20 cellular contexts compared by ENCODE assay signal in the genomic region with DNA sequence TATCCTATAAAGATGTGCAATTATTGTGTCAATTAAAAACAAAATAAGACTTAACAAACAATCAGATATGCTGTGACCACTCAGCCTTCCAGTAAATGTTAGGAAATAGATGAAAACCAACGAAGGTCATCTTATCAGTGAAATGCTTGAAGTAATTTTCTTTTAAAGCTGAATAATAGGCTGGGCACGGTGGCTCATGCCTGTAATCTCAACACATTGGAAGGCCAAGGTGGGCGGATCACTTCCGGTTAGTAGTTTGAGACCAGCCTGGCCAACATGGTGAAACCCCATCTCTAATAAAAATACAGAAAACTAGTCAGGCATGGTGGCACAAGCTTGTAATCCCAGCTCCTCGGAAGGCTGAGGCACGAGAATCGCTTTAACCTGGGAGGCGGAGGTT. TPM values are rescaled to one million over a fixed set of nuclear protein-coding genes. Genes with fewer than 3 reads are reported as not detected.
A peak's percentile ranks its signal among the peaks of the same experiment; 100 is the strongest.
DNase-seq lines count a peak whose midpoint lies in the region; ATAC-seq and TF ChIP-seq lines count a peak whose summit lies in the region.
"Had no signal": no experiment of that assay in that cellular context is flagged by ENCODE, and none has a peak within 500 bp of the region (broad histone marks: within the 10 kb centered on the region; RNA-seq: fewer than 3 reads in every experiment).

No MANE protein-coding gene starts in this region.

- no peaks in the 10 kb centered on the region for H3K27me3 Mint-ChIP-seq in activated CD4-positive, alpha-beta T cell treated with anti-CD3 and anti-CD28 coated beads, Interleukin-2, amount 10 ng/mL, durations not matched to agents 24 days and 14 days
- H3K27me3 Mint-ChIP-seq: CD4-positive, alpha-beta memory T cell had no signal

- TF ChIP-seq POLR2A in adrenal gland (IDR thresholded peaks at IDR 0.05) = no peak

- no peak overlapping the region for H3K27ac ChIP-seq in adrenal gland
- H3K27ac ChIP-seq: 22Rv1, A549, BLaER1, HL-60 had no signal

- H3K4me3 ChIP-seq in adrenal gland (no peak overlapping the region), fibroblast of the aortic adventitia (ENCODE audit: low read depth, low read length) (no peak overlapping the region)
- H3K4me3 ChIP-seq: A549, BLaER1 had no signal

- WGBS in adrenal gland, 4 donors = 70 to 73% (median 73%) methylated on average over 8 of the region's 8 CpGs

- no peak overlapping the region for H3K4me3 Mint-ChIP-seq in activated CD4-positive, alpha-beta T cell treated with anti-CD3 and anti-CD28 coated beads, Interleukin-2, amount 10 ng/mL, durations not matched to agents 24 days and 14 days
- no peak overlapping the region for H3K4me3 Mint-ChIP-seq in stimulated activated effector memory CD8-positive, alpha-beta T cell treated with anti-CD3 and anti-CD28 coated beads, Interleukin-12 subunit alpha, Interleukin-12 subunit beta, amount 100 ng/mL, for 72 hours
- H3K4me3 Mint-ChIP-seq: CD14-positive monocyte; CD4-positive, alpha-beta memory T cell; HFFc6 had no signal

- H3K9me3 Mint-ChIP-seq in activated CD4-positive, alpha-beta T cell treated with anti-CD3 and anti-CD28 coated beads, Interleukin-2, amount 10 ng/mL, durations not matched to agents 24 days and 14 days = no peaks in the 10 kb centered on the region
- H3K9me3 Mint-ChIP-seq in stimulated activated effector memory CD8-positive, alpha-beta T cell treated with anti-CD3 and anti-CD28 coated beads, Interleukin-12 subunit alpha, Interleukin-12 subunit beta, amount 100 ng/mL, for 72 hours = no peaks in the 10 kb centered on the region
- H3K9me3 Mint-ChIP-seq: CD4-positive, alpha-beta memory T cell; HFFc6 had no signal

- no peaks in the 10 kb centered on the region for H3K9me3 ChIP-seq in adrenal gland (replicated peaks in 1 of 3)
- H3K9me3 ChIP-seq: A549 had no signal

- ATAC-seq in stimulated activated effector memory CD8-positive, alpha-beta T cell treated with anti-CD3 and anti-CD28 coated beads, Interleukin-12 subunit alpha, Interleukin-12 subunit beta, amount 100 ng/mL, for 72 hours = no peak
- no peak for ATAC-seq in GM18868 (IDR thresholded peaks at IDR 0.05; ENCODE audit: unreplicated experiment)
- ATAC-seq: A549, HCT116 had no signal

- H3K27ac Mint-ChIP-seq in activated CD4-positive, alpha-beta T cell treated with anti-CD3 and anti-CD28 coated beads, Interleukin-2, amount 10 ng/mL, durations not matched to agents 24 days and 14 days = no peak overlapping the region
- no peak overlapping the region for H3K27ac Mint-ChIP-seq in stimulated activated effector memory CD8-positive, alpha-beta T cell treated with anti-CD3 and anti-CD28 coated beads, Interleukin-12 subunit alpha, Interleukin-12 subunit beta, amount 100 ng/mL, for 72 hours
- H3K27ac Mint-ChIP-seq: CD14-positive monocyte; CD4-positive, alpha-beta memory T cell; HFFc6 had no signal

- no peaks in the 10 kb centered on the region for H3K36me3 ChIP-seq in adrenal gland (replicated peaks in 1 of 2)
- H3K36me3 ChIP-seq: BLaER1 had no signal

- no peaks in the 10 kb centered on the region for H3K4me1 Mint-ChIP-seq in activated CD4-positive, alpha-beta T cell treated with anti-CD3 and anti-CD28 coated beads, Interleukin-2, amount 10 ng/mL, durations not matched to agents 24 days and 14 days
- H3K4me1 Mint-ChIP-seq in stimulated activated effector memory CD8-positive, alpha-beta T cell treated with anti-CD3 and anti-CD28 coated beads, Interleukin-12 subunit alpha, Interleukin-12 subunit beta, amount 100 ng/mL, for 72 hours = no peaks in the 10 kb centered on the region
- H3K4me1 Mint-ChIP-seq: CD14-positive monocyte; CD4-positive, alpha-beta memory T cell had no signal

- H3K36me3 Mint-ChIP-seq in activated CD4-positive, alpha-beta T cell treated with anti-CD3 and anti-CD28 coated beads, Interleukin-2, amount 10 ng/mL, durations not matched to agents 24 days and 14 days (ENCODE audit: low read depth) = peaks cover 2% of the 10 kb centered on the region
- no peaks in the 10 kb centered on the region for H3K36me3 Mint-ChIP-seq in stimulated activated effector memory CD8-positive, alpha-beta T cell treated with anti-CD3 and anti-CD28 coated beads, Interleukin-12 subunit alpha, Interleukin-12 subunit beta, amount 100 ng/mL, for 72 hours
- H3K36me3 Mint-ChIP-seq: CD4-positive, alpha-beta memory T cell had no signal

- intact Hi-C loops in activated CD4-positive, alpha-beta T cell treated with anti-CD3 and anti-CD28 coated beads, Interleukin-2, amount 10 ng/mL, durations not matched to agents 24 days and 14 days (cut with micrococcal nuclease) = no loop called here
- intact Hi-C loops in adrenal gland (cut with DNase I) = no loop called here

- no peaks in the 10 kb centered on the region for H3K27me3 ChIP-seq in adrenal gland
- H3K27me3 ChIP-seq: BLaER1 had no signal

- TF ChIP-seq CTCF in adrenal gland (IDR thresholded peaks at IDR 0.05) (no peak), fibroblast of the aortic adventitia (IDR thresholded peaks at IDR 0.05; ENCODE audit: insufficient read depth, low read length) (no peak)

- no peaks in the 10 kb centered on the region for H3K4me1 ChIP-seq in adrenal gland (replicated peaks in 1 of 2)
- H3K4me1 ChIP-seq: BLaER1 had no signal

- peak; percentile 23 for DNase-seq in activated CD4-positive, alpha-beta T cell treated with anti-CD3 and anti-CD28 coated beads, Interleukin-2, amount 10 ng/mL, durations not matched to agents 24 days and 14 days
- DNase-seq in activated CD4-positive, alpha-beta T cell treated with anti-CD3 and anti-CD28 coated beads for 48 hours = no peak
- peak in 4 of 7 donors; percentile 45 to 80 (median 64) for DNase-seq in adrenal gland
- DNase-seq in fibroblast of the aortic adventitia (ENCODE audit: low read depth) = peak; percentile 38
- no peak for DNase-seq in stimulated activated effector memory CD8-positive, alpha-beta T cell treated with anti-CD3 and anti-CD28 coated beads, Interleukin-12 subunit alpha, Interleukin-12 subunit beta, amount 100 ng/mL, for 72 hours (ENCODE audit: low spot score in 2 of 2)
- no peak for DNase-seq in AG20443 (ENCODE audit: low spot score)
- DNase-seq: CD4-positive, alpha-beta memory T cell; DMS153; DMS79; GF-D8; GOT3; H7; HFFc6 had no signal

RNA-seq across cellular contexts. Expression of a gene that starts 31.2 kb away (rescaled TPM):
- total RNA-seq in activated CD4-positive, alpha-beta T cell treated with anti-CD3 and anti-CD28 coated beads, Interleukin-2, amount 10 ng/mL, durations not matched to agents 24 days and 14 days = 28.0 and 30.7 TPM in 2 replicates
- total RNA-seq in adrenal gland (10 to 100 TPM in 1 of 8 donors, 1 to 10 TPM in 7; 4.3 to 10.3 (median 6.9) TPM), fibroblast of the aortic adventitia (ENCODE audit: low replicate concordance) (26.9 and 30.2 TPM in 2 replicates)
- 10 to 100 TPM in 1 of 3 donors, 1 to 10 TPM in 1, under 1 TPM in 1; 0.77 to 13.7 (median 2.0) TPM for polyA plus RNA-seq in adrenal gland

RNA-seq across cellular contexts. Expression of a gene that starts 31.3 kb away (rescaled TPM):
- 10.0 and 10.3 TPM in 2 replicates for total RNA-seq in activated CD4-positive, alpha-beta T cell treated with anti-CD3 and anti-CD28 coated beads, Interleukin-2, amount 10 ng/mL, durations not matched to agents 24 days and 14 days
- 1 to 10 TPM; 1.1 to 7.1 (median 4.8) TPM for total RNA-seq in adrenal gland
- polyA plus RNA-seq in adrenal gland = 1 to 10 TPM; 1.0 to 4.2 (median 1.7) TPM
- 6.1 and 16.4 TPM in 2 replicates for total RNA-seq in fibroblast of the aortic adventitia (ENCODE audit: low replicate concordance)

Comparison
In these comparisons a context has a peak if more than half of its experiments do, and no peak if none do; other contexts are left out.
1. DNase-seq: peak in activated CD4-positive, alpha-beta T cell treated with anti-CD3 and anti-CD28 coated beads, Interleukin-2, amount 10 ng/mL, durations not matched to agents 24 days and 14 days (single experiment), adrenal gland (4 of 7) and fibroblast of the aortic adventitia (single experiment); none in activated CD4-positive, alpha-beta T cell treated with anti-CD3 and anti-CD28 coated beads for 48 hours (single experiment), stimulated activated effector memory CD8-positive, alpha-beta T cell treated with anti-CD3 and anti-CD28 coated beads, Interleukin-12 subunit alpha, Interleukin-12 subunit beta, amount 100 ng/mL, for 72 hours (0 of 2) and AG20443 (single experiment).